14 cellular contexts compared by ENCODE assay signal in genomic region chr11:118889796-118890195, GRCh38. TPM values are rescaled to one million over a fixed set of nuclear protein-coding genes. Genes with fewer than 3 reads are reported as not detected.
A peak's percentile ranks its signal among the peaks of the same experiment; 100 is the strongest.
DNase-seq lines count a peak whose midpoint lies in the region; ATAC-seq, FAIRE-seq and TF ChIP-seq lines count a peak whose summit lies in the region.
"Had no signal": no experiment of that assay in that cellular context is flagged by ENCODE, and none has a peak within 500 bp of the region (broad histone marks: within the 10 kb centered on the region; RNA-seq: fewer than 3 reads in every experiment).

No MANE protein-coding gene starts in this region.

- H3K4me3 Mint-ChIP-seq in T-helper 17 cell, result no peak overlapping the region

- H3K27ac ChIP-seq in foreskin keratinocyte (no peak overlapping the region), pancreas (peak overlapping the region in 1 of 4 donors; percentile 74)
- H3K27ac ChIP-seq: SJSA1 had no signal

- no peak overlapping the region for H3K4me3 ChIP-seq in pancreas
- H3K4me3 ChIP-seq: SJSA1 had no signal

- H3K4me1 ChIP-seq in foreskin keratinocyte (no peaks in the 10 kb centered on the region), pancreas (peaks cover 10 to 35% (median 30%) of the 10 kb centered on the region in 3 donors)

- DNase-seq in AG20443 (ENCODE audit: low spot score) (peak; percentile 94), T-helper 17 cell (no peak), foreskin keratinocyte (peak in 1 of 2 donors; percentile 60), pancreas (peak; percentile 67 to 84 (median 80)), retina (no peak), SHP77 (lab: John Stamatoyannopoulos, UW) (no peak)
- DNase-seq: effector CD8-positive, alpha-beta T cell; HCEC 1CT; NCI-H2081 had no signal

- H3K9me3 ChIP-seq in T-helper 17 cell (ENCODE audit: control insufficient read depth, low read length, poor library complexity, severe bottlenecking) (no peaks in the 10 kb centered on the region), pancreas (no peaks in the 10 kb centered on the region)
- H3K9me3 ChIP-seq: SJSA1 had no signal

- H3K4me1 Mint-ChIP-seq in T-helper 17 cell, result peaks cover 60% of the 10 kb centered on the region

- H3K36me3 ChIP-seq in pancreas, result no peaks in the 10 kb centered on the region
- H3K36me3 ChIP-seq: SJSA1 had no signal

- intact Hi-C loops in pancreas (cut with DNase I), result no loop called here

- peak overlapping the region; percentile 99 for H3K27ac Mint-ChIP-seq in T-helper 17 cell

- 34 to 43% methylated on average over 5 of the region's 5 CpGs for WGBS in pancreas, 2 donors

- H3K27me3 Mint-ChIP-seq in T-helper 17 cell, result no peaks in the 10 kb centered on the region

- ATAC-seq in T-helper 17 cell (no peak), foreskin keratinocyte (peak; percentile 39), pancreas (peak; percentile 71 to 78 (median 75)), HG03095 (IDR thresholded peaks at IDR 0.05; ENCODE audit: unreplicated experiment) (no peak)
- no peak for ATAC-seq in activated CD4-positive, CD25-positive, alpha-beta regulatory T cell treated with anti-CD3 and anti-CD28 coated beads, Interleukin-2, amount 50 U/mL, for 24 hours

- no peak for TF ChIP-seq CTCF in foreskin keratinocyte (conservative IDR thresholded peaks at IDR 0.05)
- TF ChIP-seq CTCF in pancreas (IDR thresholded peaks at IDR 0.05), result no peak

- H3K36me3 Mint-ChIP-seq in T-helper 17 cell (ENCODE audit: low read depth), result no peaks in the 10 kb centered on the region

- FAIRE-seq in pancreas (lab: Jason Lieb, UNC), result no peak
- FAIRE-seq: GM18507 had no signal

- peaks cover 5% of the 10 kb centered on the region for H3K27me3 ChIP-seq in foreskin keratinocyte
- no peaks in the 10 kb centered on the region for H3K27me3 ChIP-seq in pancreas
- H3K27me3 ChIP-seq: SJSA1 had no signal

RNA-seq across cellular contexts. Expression of gene CXCR5, which starts 6.1 kb away (rescaled TPM):
- total RNA-seq in T-helper 17 cell (10 to 100 TPM; 11.1 to 15.0 TPM), foreskin keratinocyte (not detected in 2 replicates), pancreas (under 1 TPM; 0.06 to 0.20 (median 0.12) TPM)
- polyA plus RNA-seq in foreskin keratinocyte (0.01 TPM in 1 of 2 replicates, not detected in the other), pancreas (under 1 TPM; 0.11 to 0.19 TPM)
- total RNA-seq: mesenteric fat pad, SJSA1 had no signal

RNA-seq across cellular contexts. Expression of gene BCL9L, which starts 35.9 kb away (rescaled TPM):
- total RNA-seq in T-helper 17 cell (100 to 1,000 TPM; 186 to 204 TPM), foreskin keratinocyte (54.6 and 61.4 TPM in 2 replicates), pancreas (10 to 100 TPM; 15.2 to 40.8 (median 23.3) TPM)
- polyA plus RNA-seq in foreskin keratinocyte (22.1 and 22.9 TPM in 2 replicates), pancreas (10 to 100 TPM in 1 of 2 donors, 1 to 10 TPM in 1; 6.5 to 31.4 TPM)

Comparison
In these comparisons a context has a peak if more than half of its experiments do, and no peak if none do; other contexts are left out.
1. DNase-seq: peak in AG20443 (single experiment) and pancreas (6 of 6); none in T-helper 17 cell (0 of 3), retina (single experiment) and SHP77 (0 of 2).
2. ATAC-seq: peak in foreskin keratinocyte (single experiment) and pancreas (4 of 4); none in T-helper 17 cell (single experiment), HG03095 (single experiment) and activated CD4-positive, CD25-positive, alpha-beta regulatory T cell treated with anti-CD3 and anti-CD28 coated beads, Interleukin-2, amount 50 U/mL, for 24 hours (0 of 2).
3. RNA of gene CXCR5, which starts 6.1 kb away (total RNA-seq): 11.1 to 15.0 TPM in T-helper 17 cell; 0.06 to 0.20 TPM in pancreas and not detected in foreskin keratinocyte; every median in the first group is over 10 times any median in the second.